1 cellular context compared by ENCODE assay signal in genomic region chr7:92447239-92448184, GRCh38.
TF ChIP-seq lines count a peak whose summit lies in the region.

Gene GATAD1 (plus strand): TSS chr7:92447482. CDS start chr7:92447730, 248 bp downstream.

TF ChIP-seq in HCT116, 20 proteins besides CTCF, POLR2A, EP300 and RAD21 (continued from another document):
- TF ChIP-seq REST (IDR thresholded peaks at IDR 0.05; ENCODE audit: low read depth): no peak
- TF ChIP-seq ZFX (IDR thresholded peaks at IDR 0.05): peak; percentile 91
- peak; percentile 35; the same call in 1 of the 2 replicates for TF ChIP-seq FOSL1 (IDR thresholded peaks at IDR 0.05; ENCODE audit: low read depth)
